ENCODE assay signal across 10 cellular contexts in the genomic region with DNA sequence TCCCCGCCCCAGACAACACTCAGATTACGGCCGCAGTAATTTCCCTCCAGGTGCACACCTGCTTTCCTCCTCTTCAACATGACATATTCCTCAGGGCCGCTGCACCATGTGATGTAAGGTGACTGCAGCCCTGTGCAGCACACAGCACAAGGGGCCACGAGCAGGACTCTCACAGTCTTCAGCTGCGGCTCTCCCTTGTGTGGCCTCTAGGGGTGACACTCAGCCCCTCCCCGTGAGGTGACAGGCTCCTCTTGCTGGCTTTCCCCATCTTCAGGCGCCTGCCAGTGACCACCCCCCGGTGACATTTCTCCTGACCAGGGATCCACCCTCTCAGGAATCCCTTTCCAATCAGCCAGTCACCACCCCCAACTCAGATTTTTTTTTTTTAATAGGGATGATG.
DNase-seq lines count a peak whose midpoint lies in the region; ATAC-seq and TF ChIP-seq lines count a peak whose summit lies in the region.
"Had no signal": no experiment of that assay in that cellular context is flagged by ENCODE, and none has a peak within 500 bp of the region (broad histone marks: within the 10 kb centered on the region; RNA-seq: fewer than 3 reads in every experiment).

No MANE protein-coding gene starts in this region.

- H3K4me1 ChIP-seq in MM.1S (ENCODE audit: low read length): no peaks in the 10 kb centered on the region
- H3K4me1 ChIP-seq in effector memory CD4-positive, alpha-beta T cell (ENCODE audit: control insufficient read depth, insufficient read depth, low read length, poor library complexity, severe bottlenecking): no peaks in the 10 kb centered on the region

- peak overlapping the region; percentile 10; the same call in 1 of the 2 replicates for H3K4me2 ChIP-seq in MM.1S (ENCODE audit: low read depth, low read length)

- peaks cover 94% of the 10 kb centered on the region for H3K27me3 ChIP-seq in MM.1S (replicated peaks; ENCODE audit: insufficient read depth, low read length)
- no peaks in the 10 kb centered on the region for H3K27me3 ChIP-seq in effector memory CD4-positive, alpha-beta T cell (replicated peaks; ENCODE audit: control insufficient read depth, insufficient read depth, low read length, poor library complexity, severe bottlenecking)
- H3K27me3 ChIP-seq: upper lobe of right lung had no signal

- DNase-seq in NOMO-1 treated with DMSO at 0.1 percent for 48 hours (lab: John Stamatoyannopoulos, UW; ENCODE audit: unreplicated experiment): peak; percentile 13
- no peak for DNase-seq in NOMO-1 treated with dmso at 0.1 percent for 144 hours (lab: John Stamatoyannopoulos, UW; ENCODE audit: unreplicated experiment)
- no peak for DNase-seq in MM.1S
- peak; percentile 34 for DNase-seq in SW480 (ENCODE audit: low spot score)
- DNase-seq in retinal pigment epithelial cell (ENCODE audit: low read depth): no peak
- no peak for DNase-seq in OCI-M1 (lab: John Stamatoyannopoulos, UW)
- no peak for DNase-seq in effector memory CD4-positive, alpha-beta T cell
- DNase-seq: upper lobe of right lung had no signal

- no peak overlapping the region for H3K27ac ChIP-seq in MM.1S (ENCODE audit: low read length)
- H3K27ac ChIP-seq in effector memory CD4-positive, alpha-beta T cell (ENCODE audit: insufficient read depth, low read length, poor library complexity, severe bottlenecking): no peak overlapping the region
- H3K27ac ChIP-seq: C4-2B, upper lobe of right lung had no signal

- H3K79me2 ChIP-seq in MM.1S (ENCODE audit: low read length): no peaks in the 10 kb centered on the region

- H3K9me2 ChIP-seq in MM.1S (replicated peaks; ENCODE audit: insufficient read depth, low read length): no peaks in the 10 kb centered on the region

- TF ChIP-seq CTCF in MM.1S (IDR thresholded peaks at IDR 0.05; ENCODE audit: low read length): peak; percentile 47
- TF ChIP-seq CTCF in retinal pigment epithelial cell (conservative IDR thresholded peaks at IDR 0.05; ENCODE audit: low read depth, low read length): peak; percentile 23

- H3K4me3 ChIP-seq in MM.1S (ENCODE audit: low read length) (no peak overlapping the region), retinal pigment epithelial cell (ENCODE audit: low read length) (no peak overlapping the region)
- no peak overlapping the region for H3K4me3 ChIP-seq in effector memory CD4-positive, alpha-beta T cell (ENCODE audit: insufficient read depth, low read depth, low read length, poor library complexity, severe bottlenecking)
- H3K4me3 ChIP-seq: upper lobe of right lung had no signal

- no peaks in the 10 kb centered on the region for H3K9me3 ChIP-seq in MM.1S (replicated peaks; ENCODE audit: insufficient read depth, low read length)
- H3K9me3 ChIP-seq in effector memory CD4-positive, alpha-beta T cell (ENCODE audit: control insufficient read depth, low read length): no peaks in the 10 kb centered on the region
- H3K9me3 ChIP-seq: upper lobe of right lung had no signal

- no peak overlapping the region for H3K9ac ChIP-seq in MM.1S (ENCODE audit: low read length)

- no peak overlapping the region for H2AFZ ChIP-seq in MM.1S (ENCODE audit: low read length)

- ATAC-seq in GM21360 (IDR thresholded peaks at IDR 0.05; ENCODE audit: unreplicated experiment): no peak
- ATAC-seq: upper lobe of right lung had no signal

- no peaks in the 10 kb centered on the region for H3F3A ChIP-seq in MM.1S (ENCODE audit: insufficient read depth, low read length)

- no peaks in the 10 kb centered on the region for H3K36me3 ChIP-seq in MM.1S (replicated peaks; ENCODE audit: insufficient read depth, low read length)
- H3K36me3 ChIP-seq in effector memory CD4-positive, alpha-beta T cell (ENCODE audit: control insufficient read depth, insufficient read depth, low read length): no peaks in the 10 kb centered on the region
- H3K36me3 ChIP-seq: upper lobe of right lung had no signal

- H4K20me1 ChIP-seq in MM.1S (ENCODE audit: insufficient read depth, low read length): no peaks in the 10 kb centered on the region

Comparison
In these comparisons a context has a peak if more than half of its experiments do, and no peak if none do; other contexts are left out.
1. DNase-seq: peak in NOMO-1 treated with DMSO at 0.1 percent for 48 hours (single experiment) and SW480 (single experiment); none in NOMO-1 treated with dmso at 0.1 percent for 144 hours (single experiment), MM.1S (single experiment), retinal pigment epithelial cell (single experiment), OCI-M1 (single experiment) and effector memory CD4-positive, alpha-beta T cell (0 of 3).